Comparison of ENCODE assay signal across 14 cellular contexts in genomic region chr15:100929641-100930042, GRCh38. TPM values are rescaled to one million over a fixed set of nuclear protein-coding genes. Genes with fewer than 3 reads are reported as not detected.
DNase-seq lines count a peak whose midpoint lies in the region; ATAC-seq and TF ChIP-seq lines count a peak whose summit lies in the region.
"Had no signal": no experiment of that assay in that cellular context is flagged by ENCODE, and none has a peak within 500 bp of the region (broad histone marks: within the 10 kb centered on the region; RNA-seq: fewer than 3 reads in every experiment).

No MANE protein-coding gene starts in this region.

- no peaks in the 10 kb centered on the region for H3K9me3 Mint-ChIP-seq in glutamatergic neuron (ENCODE audit: unreplicated experiment)

- DNase-seq in G401 (ENCODE audit: low spot score), result peak; percentile 2
- peak; percentile 43 for DNase-seq in H7
- peak; percentile 62 for DNase-seq in NCI-H69 (lab: John Stamatoyannopoulos, UW)
- peak; percentile 41 for DNase-seq in glutamatergic neuron
- DNase-seq in right atrium auricular region (ENCODE audit: low spot score), result no peak
- no peak for DNase-seq in NK-92 (lab: John Stamatoyannopoulos, UW; ENCODE audit: unreplicated experiment)
- DNase-seq: activated effector memory CD4-positive, alpha-beta T cell treated with Interleukin-2 at 50 U/mL for 16 hours; CD4-positive, CD25-positive, alpha-beta regulatory T cell; KBM-7; NK-92 treated with Interleukin-12 subunit alpha and Interleukin-12 subunit beta, amount 100 ng/mL, for 24 hours; stimulated activated CD8-positive, alpha-beta memory T cell treated with anti-CD3 and anti-CD28 coated beads, Interleukin-4, amount 100 ng/mL, for 48 hours had no signal

- in situ Hi-C loops in G401 (cut with HindIII; ENCODE audit: low sequenced_read_pairs), result no loop called here

- no peaks in the 10 kb centered on the region for H3K27me3 Mint-ChIP-seq in glutamatergic neuron (ENCODE audit: unreplicated experiment)

- H3K9me3 ChIP-seq in right atrium auricular region, result no peaks in the 10 kb centered on the region
- H3K9me3 ChIP-seq: mucosa of descending colon had no signal

- no peaks in the 10 kb centered on the region for H3K36me3 Mint-ChIP-seq in glutamatergic neuron (ENCODE audit: unreplicated experiment)
- H3K36me3 Mint-ChIP-seq: CD4-positive, CD25-positive, alpha-beta regulatory T cell had no signal

- H3K4me1 Mint-ChIP-seq in glutamatergic neuron (ENCODE audit: low read depth, unreplicated experiment), result peaks cover 12% of the 10 kb centered on the region
- H3K4me1 Mint-ChIP-seq: CD4-positive, CD25-positive, alpha-beta regulatory T cell had no signal

- ATAC-seq in GM18870 (IDR thresholded peaks at IDR 0.05; ENCODE audit: unreplicated experiment) (no peak), GM18520 (IDR thresholded peaks at IDR 0.05; ENCODE audit: unreplicated experiment) (no peak)

- H3K36me3 ChIP-seq in H7 (replicated peaks; ENCODE audit: control insufficient read depth, insufficient read depth, low read length), result no peaks in the 10 kb centered on the region
- H3K36me3 ChIP-seq in right atrium auricular region, result peaks cover 4% of the 10 kb centered on the region

- TF ChIP-seq CTCF in glutamatergic neuron (IDR thresholded peaks at IDR 0.05; ENCODE audit: partially characterized antibody, unreplicated experiment) (no peak), right atrium auricular region (IDR thresholded peaks at IDR 0.05) (no peak)

- H3K27ac ChIP-seq in right atrium auricular region, result no peak overlapping the region

- no peaks in the 10 kb centered on the region for H3K4me1 ChIP-seq in right atrium auricular region

- H3K27me3 ChIP-seq in H7 (ENCODE audit: control insufficient read depth, insufficient read depth, low read length) (no peaks in the 10 kb centered on the region), right atrium auricular region (no peaks in the 10 kb centered on the region)

- no peak overlapping the region for H3K27ac Mint-ChIP-seq in glutamatergic neuron (ENCODE audit: unreplicated experiment)
- H3K27ac Mint-ChIP-seq: CD4-positive, CD25-positive, alpha-beta regulatory T cell had no signal

- no peak overlapping the region for H3K4me3 Mint-ChIP-seq in glutamatergic neuron (ENCODE audit: unreplicated experiment)
- H3K4me3 Mint-ChIP-seq: CD4-positive, CD25-positive, alpha-beta regulatory T cell had no signal

- H3K4me3 ChIP-seq in H7 (ENCODE audit: insufficient read depth, low read depth, low read length) (no peak overlapping the region), right atrium auricular region (no peak overlapping the region)
- H3K4me3 ChIP-seq: mucosa of descending colon had no signal

RNA-seq across cellular contexts. Expression of gene LRRK1, which starts 10.5 kb away (rescaled TPM):
- not detected in 2 replicates for total RNA-seq in G401 (2014; rRNA removed; shearing (Covaris generic))
- total RNA-seq in H7 (2014; rRNA removed; shearing (Covaris generic)), result 3.3 and 6.6 TPM in 2 replicates
- 1.5 TPM for total RNA-seq in glutamatergic neuron (ENCODE audit: unreplicated experiment)
- total RNA-seq in right atrium auricular region, result 1 to 10 TPM; 1.9 to 4.4 TPM

RNA-seq across cellular contexts. Expression of gene ALDH1A3, which starts 50.0 kb away (rescaled TPM):
- total RNA-seq in G401 (2014; rRNA removed; shearing (Covaris generic)), result not detected in 2 replicates
- 25.6 and 25.9 TPM in 2 replicates for total RNA-seq in H7 (2014; rRNA removed; shearing (Covaris generic))
- total RNA-seq in glutamatergic neuron (ENCODE audit: unreplicated experiment) (2.8 TPM), right atrium auricular region (10 to 100 TPM; 14.7 to 19.7 TPM)
- total RNA-seq: CD4-positive, CD25-positive, alpha-beta regulatory T cell had no signal

Comparison
In these comparisons a context has a peak if more than half of its experiments do, and no peak if none do; other contexts are left out.
1. DNase-seq: peak in G401 (single experiment), H7 (single experiment), NCI-H69 (single experiment) and glutamatergic neuron (single experiment); none in right atrium auricular region (single experiment) and NK-92 (single experiment).